ENCODE assay signal across 5 cellular contexts in the genomic region with DNA sequence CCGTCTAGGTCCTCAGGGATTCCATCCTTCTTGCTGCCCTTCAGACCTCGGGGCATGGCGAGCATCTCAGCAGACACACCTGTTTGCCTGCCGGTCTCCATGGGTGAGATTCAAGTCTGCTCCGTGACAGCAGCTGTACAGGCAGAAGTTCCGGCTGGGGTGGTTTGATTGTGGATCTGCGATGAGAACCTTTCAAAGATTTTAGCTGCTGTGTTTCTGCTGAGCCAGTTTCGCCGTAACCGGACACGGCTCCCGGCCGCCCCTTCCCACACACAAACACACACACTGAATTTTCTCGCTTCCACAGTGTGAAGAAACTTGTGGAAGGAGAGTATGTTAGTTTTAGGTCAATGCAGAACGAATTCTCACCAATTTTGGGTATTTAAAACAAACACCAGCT. TPM values are rescaled to one million over a fixed set of nuclear protein-coding genes. Genes with fewer than 3 reads are reported as not detected.
"Had no signal": no experiment of that assay in that cellular context is flagged by ENCODE, and none has a peak within 500 bp of the region (broad histone marks: within the 10 kb centered on the region; RNA-seq: fewer than 3 reads in every experiment).

Gene TAF11L10, minus strand, starts transcription at position 101 of the 400 bp plus-strand sequence.

RNA-seq across cellular contexts. Expression of gene TAF11L10, which starts in this region (rescaled TPM):
- total RNA-seq: HepG2, HT-29, HT1080, IMR-90 had no signal
- polyA plus RNA-seq: HepG2, IgD-negative memory B cell, IMR-90 had no signal
